ENCODE assay signal across 37 cellular contexts in genomic region chr3:28615071-28615470, GRCh38.
"Had no signal": no experiment of that assay in that cellular context is flagged by ENCODE, and none has a peak within 500 bp of the region (broad histone marks: within the 10 kb centered on the region; RNA-seq: fewer than 3 reads in every experiment).

No MANE protein-coding gene starts in this region.

- H3K27ac ChIP-seq: ascending aorta, cardiac muscle cell, VCaP had no signal

- H3K4me1 ChIP-seq: ascending aorta had no signal

- H3K36me3 ChIP-seq: ascending aorta, cardiac muscle cell had no signal

- H3K36me3 Mint-ChIP-seq: activated CD4-positive, alpha-beta memory T cell treated with anti-CD3 and anti-CD28 coated beads for 36 hours; activated naive CD4-positive, alpha-beta T cell treated with anti-CD3 and anti-CD28 coated beads, Interleukin-2, amount 10 ng/mL, durations not matched to agents 7 days and 5 days; activated naive CD4-positive, alpha-beta T cell treated with anti-CD3 and anti-CD28 coated beads, Interleukin-2, amount 50 U/mL, for 24 hours; activated naive CD8-positive, alpha-beta T cell; activated naive CD8-positive, alpha-beta T cell treated with anti-CD3 and anti-CD28 coated beads, Interleukin-2, amount 10 ng/mL, durations not matched to agents 7 days and 5 days; brain had no signal

- H3K27me3 Mint-ChIP-seq: activated B cell treated with CpG ODN at 0.5 μM for 24 hours; activated CD4-positive, alpha-beta memory T cell treated with anti-CD3 and anti-CD28 coated beads for 36 hours; activated CD4-positive, alpha-beta T cell treated with anti-CD3 and anti-CD28 coated beads, Interleukin-2, amount 10 ng/mL, durations not matched to agents 24 days and 14 days; activated CD8-positive, alpha-beta T cell treated with anti-CD3 and anti-CD28 coated beads for 36 hours; activated naive CD4-positive, alpha-beta T cell treated with anti-CD3 and anti-CD28 coated beads, Interleukin-2, amount 10 ng/mL, durations not matched to agents 7 days and 5 days; activated naive CD4-positive, alpha-beta T cell treated with anti-CD3 and anti-CD28 coated beads, Interleukin-2, amount 50 U/mL, for 24 hours; activated naive CD8-positive, alpha-beta T cell; activated naive CD8-positive, alpha-beta T cell treated with anti-CD3 and anti-CD28 coated beads, Interleukin-2, amount 10 ng/mL, durations not matched to agents 7 days and 5 days; activated naive CD8-positive, alpha-beta T cell treated with anti-CD3 and anti-CD28 coated beads, Interleukin-2, amount 50 U/mL, for 24 hours; central memory CD8-positive, alpha-beta T cell had no signal

- H3K4me3 ChIP-seq: ascending aorta, cardiac muscle cell had no signal

- H3K4me1 Mint-ChIP-seq: activated B cell treated with CpG ODN at 0.5 μM for 24 hours; activated CD4-positive, alpha-beta T cell treated with anti-CD3 and anti-CD28 coated beads, Interleukin-2, amount 10 ng/mL, durations not matched to agents 24 days and 14 days; activated naive CD4-positive, alpha-beta T cell treated with anti-CD3 and anti-CD28 coated beads, Interleukin-2, amount 10 ng/mL, durations not matched to agents 7 days and 5 days; activated naive CD4-positive, alpha-beta T cell treated with anti-CD3 and anti-CD28 coated beads, Interleukin-2, amount 50 U/mL, for 24 hours; activated naive CD8-positive, alpha-beta T cell treated with anti-CD3 and anti-CD28 coated beads, Interleukin-2, amount 10 ng/mL, durations not matched to agents 7 days and 5 days; activated naive CD8-positive, alpha-beta T cell treated with anti-CD3 and anti-CD28 coated beads, Interleukin-2, amount 50 U/mL, for 24 hours; activated T-helper 17 cell treated with anti-CD3 and anti-CD28 coated beads, Interleukin-2, amount 50 U/mL, for 72 hours; central memory CD8-positive, alpha-beta T cell had no signal

- H3K4me3 Mint-ChIP-seq: activated B cell treated with CpG ODN at 0.5 μM for 24 hours; activated CD4-positive, alpha-beta memory T cell treated with anti-CD3 and anti-CD28 coated beads for 36 hours; activated CD4-positive, alpha-beta T cell treated with anti-CD3 and anti-CD28 coated beads, Interleukin-2, amount 10 ng/mL, durations not matched to agents 24 days and 14 days; activated CD8-positive, alpha-beta T cell treated with anti-CD3 and anti-CD28 coated beads for 36 hours; activated naive CD4-positive, alpha-beta T cell treated with anti-CD3 and anti-CD28 coated beads, Interleukin-2, amount 10 ng/mL, durations not matched to agents 7 days and 5 days; activated naive CD4-positive, alpha-beta T cell treated with anti-CD3 and anti-CD28 coated beads, Interleukin-2, amount 50 U/mL, for 24 hours; activated naive CD8-positive, alpha-beta T cell; activated naive CD8-positive, alpha-beta T cell treated with anti-CD3 and anti-CD28 coated beads, Interleukin-2, amount 10 ng/mL, durations not matched to agents 7 days and 5 days; activated naive CD8-positive, alpha-beta T cell treated with anti-CD3 and anti-CD28 coated beads, Interleukin-2, amount 50 U/mL, for 24 hours; activated T-cell treated with anti-CD3 and anti-CD28 coated beads, Interleukin-2, amount 50 U/mL, for 4 hours; activated T-cell treated with anti-CD3 and anti-CD28 coated beads, Interleukin-2, amount 50 U/mL, for 72 hours; activated T-helper 1 cell treated with anti-CD3 and anti-CD28 coated beads, Interleukin-12 subunit alpha, Interleukin-12 subunit beta, Interleukin-2, Interleukin-4 antibody, amounts not matched to agents 30 ng/mL and 10 ng/mL and 1 ng/mL, durations not matched to agents 14 hours and 24 hours and 36 hours; activated T-helper 17 cell treated with anti-CD3 and anti-CD28 coated beads, Interleukin-2, amount 50 U/mL, for 72 hours; brain; central memory CD8-positive, alpha-beta T cell; T-helper 2 cell treated with Interferon-gamma antibody and Interleukin-4, amounts not matched to agents 5 μg/mL and 100 μg/mL, for 36 hours had no signal

- H3K9me3 Mint-ChIP-seq: activated CD4-positive, alpha-beta T cell treated with anti-CD3 and anti-CD28 coated beads, Interleukin-2, amount 10 ng/mL, durations not matched to agents 24 days and 14 days; activated CD8-positive, alpha-beta T cell treated with anti-CD3 and anti-CD28 coated beads for 36 hours; activated T-cell treated with anti-CD3 and anti-CD28 coated beads, Interleukin-2, amount 50 U/mL, for 4 hours; activated T-helper 1 cell treated with anti-CD3 and anti-CD28 coated beads, Interleukin-12 subunit alpha, Interleukin-12 subunit beta, Interleukin-2, Interleukin-4 antibody, amounts not matched to agents 30 ng/mL and 10 ng/mL and 1 ng/mL, durations not matched to agents 14 hours and 24 hours and 36 hours; activated T-helper 17 cell treated with anti-CD3 and anti-CD28 coated beads, Interleukin-2, amount 50 U/mL, for 72 hours; central memory CD8-positive, alpha-beta T cell; T-helper 2 cell treated with Interferon-gamma antibody and Interleukin-4, amounts not matched to agents 5 μg/mL and 100 μg/mL, for 36 hours had no signal

- FAIRE-seq: bronchial epithelial cell, TTC549 had no signal

- H3K27ac Mint-ChIP-seq: activated B cell treated with CpG ODN at 0.5 μM for 24 hours; activated CD4-positive, alpha-beta memory T cell treated with anti-CD3 and anti-CD28 coated beads for 36 hours; activated CD4-positive, alpha-beta T cell treated with anti-CD3 and anti-CD28 coated beads, Interleukin-2, amount 10 ng/mL, durations not matched to agents 24 days and 14 days; activated CD8-positive, alpha-beta T cell treated with anti-CD3 and anti-CD28 coated beads for 36 hours; activated naive CD4-positive, alpha-beta T cell treated with anti-CD3 and anti-CD28 coated beads, Interleukin-2, amount 10 ng/mL, durations not matched to agents 7 days and 5 days; activated naive CD4-positive, alpha-beta T cell treated with anti-CD3 and anti-CD28 coated beads, Interleukin-2, amount 50 U/mL, for 24 hours; activated naive CD8-positive, alpha-beta T cell; activated naive CD8-positive, alpha-beta T cell treated with anti-CD3 and anti-CD28 coated beads, Interleukin-2, amount 10 ng/mL, durations not matched to agents 7 days and 5 days; activated naive CD8-positive, alpha-beta T cell treated with anti-CD3 and anti-CD28 coated beads, Interleukin-2, amount 50 U/mL, for 24 hours; activated T-cell treated with anti-CD3 and anti-CD28 coated beads, Interleukin-2, amount 50 U/mL, for 72 hours; activated T-helper 1 cell treated with anti-CD3 and anti-CD28 coated beads, Interleukin-12 subunit alpha, Interleukin-12 subunit beta, Interleukin-2, Interleukin-4 antibody, amounts not matched to agents 30 ng/mL and 10 ng/mL and 1 ng/mL, durations not matched to agents 14 hours and 24 hours and 36 hours; activated T-helper 17 cell treated with anti-CD3 and anti-CD28 coated beads, Interleukin-2, amount 50 U/mL, for 72 hours; brain; T-helper 2 cell treated with Interferon-gamma antibody and Interleukin-4, amounts not matched to agents 5 μg/mL and 100 μg/mL, for 36 hours had no signal

- H3K9me3 ChIP-seq: ascending aorta had no signal

- ATAC-seq: activated CD8-positive, alpha-beta T cell treated with anti-CD3 and anti-CD28 coated beads for 36 hours; activated naive CD8-positive, alpha-beta T cell treated with anti-CD3 and anti-CD28 coated beads, Interleukin-2, amount 50 U/mL, for 24 hours; activated T-cell treated with anti-CD3 and anti-CD28 coated beads, Interleukin-2, amount 50 U/mL, for 4 hours; activated T-cell treated with anti-CD3 and anti-CD28 coated beads, Interleukin-2, amount 50 U/mL, for 72 hours; activated T-helper 17 cell treated with anti-CD3 and anti-CD28 coated beads, Interleukin-2, amount 50 U/mL, for 72 hours had no signal

- DNase-seq: activated B cell treated with CpG ODN at 0.5 μM for 24 hours; activated CD4-positive, alpha-beta memory T cell treated with anti-CD3 and anti-CD28 coated beads for 36 hours; activated CD4-positive, alpha-beta T cell treated with anti-CD3 and anti-CD28 coated beads for 4 hours; activated CD4-positive, alpha-beta T cell treated with anti-CD3 and anti-CD28 coated beads, Interleukin-2, amount 10 ng/mL, durations not matched to agents 24 days and 14 days; activated CD4-positive, alpha-beta T cell treated with anti-CD3 and anti-CD28 coated beads, Interleukin-2, amount 50 U/mL, for 1 hour; activated CD4-positive, alpha-beta T cell treated with anti-CD3 and anti-CD28 coated beads, Interleukin-2, amount 50 U/mL, for 4 hours; activated CD4-positive, CD25-positive, alpha-beta regulatory T cell treated with anti-CD3 and anti-CD28 coated beads, Interleukin-2, amount 50 U/mL, for 72 hours; activated CD8-positive, alpha-beta memory T cell treated with anti-CD3 and anti-CD28 coated beads, Interleukin-2, amount 50 U/mL, for 4 hours; activated CD8-positive, alpha-beta T cell treated with anti-CD3 and anti-CD28 coated beads for 36 hours; activated effector memory CD4-positive, alpha-beta T cell treated with anti-CD3 and anti-CD28 coated beads, Interleukin-2, amount 50 U/mL, for 16 hours; activated gamma-delta T cell treated with Interleukin-2 at 50 U/mL for 16 hours; activated naive CD4-positive, alpha-beta T cell treated with anti-CD3 and anti-CD28 coated beads, Interleukin-2, amount 10 ng/mL, durations not matched to agents 7 days and 5 days; activated naive CD4-positive, alpha-beta T cell treated with Interleukin-2 at 50 U/mL for 16 hours; activated naive CD8-positive, alpha-beta T cell treated with anti-CD3 and anti-CD28 coated beads, Interleukin-2, amount 10 ng/mL, durations not matched to agents 7 days and 5 days; activated naive CD8-positive, alpha-beta T cell treated with anti-CD3 and anti-CD28 coated beads, Interleukin-2, amount 50 U/mL, for 24 hours; activated T-cell treated with anti-CD3 and anti-CD28 coated beads for 4 hours; activated T-cell treated with anti-CD3 and anti-CD28 coated beads, Interleukin-2, amount 50 U/mL, for 1 hour; activated T-cell treated with anti-CD3 and anti-CD28 coated beads, Interleukin-2, amount 50 U/mL, for 4 hours; activated T-cell treated with anti-CD3 and anti-CD28 coated beads, Interleukin-2, amount 50 U/mL, for 72 hours; amygdala; anterior cingulate cortex; caudate nucleus; cerebellar nuclear complex; T-helper 2 cell; T-helper 9 cell had no signal

- H3K27me3 ChIP-seq: ascending aorta, cardiac muscle cell had no signal
